ENCODE assay signal across 1 cellular context in genomic region chr9:115946530-115946929, GRCh38.
A peak's percentile ranks its signal among the peaks of the same experiment; 100 is the strongest.
TF ChIP-seq lines count a peak whose summit lies in the region.

No MANE protein-coding gene starts in this region.

TF ChIP-seq in HepG2, 621 proteins besides CTCF, POLR2A, EP300 and RAD21 (continued from another document and continues in another):
- peak; percentile 84; the same call in 1 of the 2 replicates for TF ChIP-seq HOMEZ (CRISPR knock-in tag; IDR thresholded peaks at IDR 0.05; ENCODE audit: low read depth)
- no peak for TF ChIP-seq HDAC1 (CRISPR knock-in tag; IDR thresholded peaks at IDR 0.05)
- peak; percentile 72; the same call in 1 of the 2 replicates for TF ChIP-seq ZSCAN9 (CRISPR knock-in tag; IDR thresholded peaks at IDR 0.05; ENCODE audit: borderline replicate concordance)
- TF ChIP-seq ZNF784 (CRISPR knock-in tag; IDR thresholded peaks at IDR 0.05; ENCODE audit: borderline replicate concordance) = no peak
- peak; percentile 90 for TF ChIP-seq THRA (CRISPR knock-in tag; IDR thresholded peaks at IDR 0.05; ENCODE audit: borderline replicate concordance)
- peak; percentile 55; the same call in 1 of the 2 replicates for TF ChIP-seq CREB1 (IDR thresholded peaks at IDR 0.05)
- peak; percentile 67 for TF ChIP-seq CREB1 (CRISPR knock-in tag; IDR thresholded peaks at IDR 0.05)
- TF ChIP-seq MED1 (CRISPR knock-in tag; IDR thresholded peaks at IDR 0.05) = peak; percentile 69
- TF ChIP-seq CENPBD1 (CRISPR knock-in tag; IDR thresholded peaks at IDR 0.05; ENCODE audit: borderline replicate concordance, low read depth) = no peak
- no peak for TF ChIP-seq ZNF773 (CRISPR knock-in tag; IDR thresholded peaks at IDR 0.05; ENCODE audit: borderline replicate concordance)
- TF ChIP-seq ATRX (CRISPR knock-in tag; IDR thresholded peaks at IDR 0.05; ENCODE audit: borderline replicate concordance) = no peak
- TF ChIP-seq ZNF644 (CRISPR knock-in tag; IDR thresholded peaks at IDR 0.05; ENCODE audit: low read depth) = peak; percentile 81
- no peak for TF ChIP-seq RBFOX2 (IDR thresholded peaks at IDR 0.05; ENCODE audit: low read depth, low read length)
- 0 out of 2 replicates have a peak, but pooled peaks have one; percentile 46 for TF ChIP-seq SATB2 (CRISPR knock-in tag; IDR thresholded peaks at IDR 0.05)
- TF ChIP-seq YEATS2 (CRISPR knock-in tag; IDR thresholded peaks at IDR 0.05; ENCODE audit: borderline replicate concordance) = peak; percentile 34; the same call in 1 of the 2 replicates
- TF ChIP-seq GFI1 (CRISPR knock-in tag; IDR thresholded peaks at IDR 0.05; ENCODE audit: borderline replicate concordance) = peak; percentile 67
- TF ChIP-seq ZSCAN5A (CRISPR knock-in tag; IDR thresholded peaks at IDR 0.05; ENCODE audit: borderline replicate concordance) = no peak
- TF ChIP-seq CEBPZ (IDR thresholded peaks at IDR 0.05; ENCODE audit: low read length) = no peak
- no peak for TF ChIP-seq ZSCAN29 (CRISPR knock-in tag; conservative IDR thresholded peaks at IDR 0.05)
- no peak for TF ChIP-seq POLR2AphosphoS2 (IDR thresholded peaks at IDR 0.05; ENCODE audit: low read depth, low read length)
- TF ChIP-seq GATAD2A (CRISPR knock-in tag; IDR thresholded peaks at IDR 0.05) = peak; percentile 95
- TF ChIP-seq NR1H2 (CRISPR knock-in tag; IDR thresholded peaks at IDR 0.05; ENCODE audit: borderline replicate concordance, low read depth) = no peak
- TF ChIP-seq NFKB2 (CRISPR knock-in tag; IDR thresholded peaks at IDR 0.05; ENCODE audit: borderline replicate concordance) = no peak
- TF ChIP-seq ZIK1 (CRISPR knock-in tag; IDR thresholded peaks at IDR 0.05; ENCODE audit: borderline replicate concordance, low read depth) = no peak
- TF ChIP-seq ARID4A (CRISPR knock-in tag; IDR thresholded peaks at IDR 0.05; ENCODE audit: borderline replicate concordance) = no peak
- no peak for TF ChIP-seq CHD4 (IDR thresholded peaks at IDR 0.05; ENCODE audit: borderline replicate concordance, low read length)
- TF ChIP-seq NFKBIZ (CRISPR knock-in tag; IDR thresholded peaks at IDR 0.05) = peak; percentile 69; the same call in 1 of the 2 replicates
- TF ChIP-seq HNRNPK (IDR thresholded peaks at IDR 0.05; ENCODE audit: low read depth, low read length, poor library complexity, severe bottlenecking) = no peak
- 0 out of 2 replicates have a peak, but pooled peaks have one; percentile 37 for TF ChIP-seq SIX1 (CRISPR knock-in tag; IDR thresholded peaks at IDR 0.05; ENCODE audit: borderline replicate concordance)
- no peak for TF ChIP-seq MXD3 (CRISPR knock-in tag; IDR thresholded peaks at IDR 0.05)
- no peak for TF ChIP-seq ZNF674 (CRISPR knock-in tag; IDR thresholded peaks at IDR 0.05; ENCODE audit: low read depth)
- TF ChIP-seq MEIS2 (CRISPR knock-in tag; IDR thresholded peaks at IDR 0.05) = no peak
- TF ChIP-seq NFATC3 (CRISPR knock-in tag; IDR thresholded peaks at IDR 0.05) = no peak
- no peak for TF ChIP-seq NFE2 (CRISPR knock-in tag; IDR thresholded peaks at IDR 0.05)
- no peak for TF ChIP-seq RAD51 (IDR thresholded peaks at IDR 0.05; ENCODE audit: borderline replicate concordance)
- TF ChIP-seq FOXK1 (CRISPR knock-in tag; IDR thresholded peaks at IDR 0.05; ENCODE audit: borderline replicate concordance, low read depth) = peak; percentile 91; the same call in 1 of the 2 replicates
- peak; percentile 85 for TF ChIP-seq RXRB (CRISPR knock-in tag; IDR thresholded peaks at IDR 0.05; ENCODE audit: borderline replicate concordance)
- TF ChIP-seq MNT (IDR thresholded peaks at IDR 0.05) = no peak
- TF ChIP-seq ZNF629 (CRISPR knock-in tag; conservative IDR thresholded peaks at IDR 0.05) = no peak
- TF ChIP-seq TERF1 (CRISPR knock-in tag; IDR thresholded peaks at IDR 0.05) = no peak
- no peak for TF ChIP-seq KLF11 (CRISPR knock-in tag; IDR thresholded peaks at IDR 0.05)
- TF ChIP-seq ZNF737 (CRISPR knock-in tag; IDR thresholded peaks at IDR 0.05; ENCODE audit: borderline replicate concordance) = no peak
